28 cellular contexts compared by ENCODE assay signal in the genomic region with DNA sequence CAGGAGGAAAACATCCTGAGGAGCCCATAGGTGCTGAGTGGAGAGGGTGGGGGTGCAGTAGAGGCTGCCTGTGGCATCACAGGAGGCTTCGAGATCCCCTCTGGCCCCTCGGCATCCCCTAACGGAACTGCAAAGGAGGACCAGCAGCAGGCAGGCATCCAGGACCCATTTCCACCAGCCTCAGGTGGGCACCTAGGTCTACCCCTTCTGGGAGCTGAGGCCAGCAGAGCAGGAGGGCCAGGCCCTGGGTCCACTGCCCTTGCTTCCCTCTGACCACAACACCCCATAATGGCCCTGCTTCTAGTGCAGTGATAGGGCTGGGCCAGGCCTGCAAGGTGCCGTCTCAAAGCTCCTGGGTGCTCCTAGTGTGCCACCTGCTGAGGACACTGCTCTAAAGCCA.
"Had no signal": no experiment of that assay in that cellular context is flagged by ENCODE, and none has a peak within 500 bp of the region (broad histone marks: within the 10 kb centered on the region; RNA-seq: fewer than 3 reads in every experiment).

No MANE protein-coding gene starts in this region.

- H3K27ac Mint-ChIP-seq: mesothelial cell of epicardium; naive B cell; nephron; progenitor cell of endocrine pancreas; stimulated activated memory B cell treated with anti-CD40 and anti-IgM and Interleukin-4, amounts not matched to agents 10 μg/mL and 1 μg/mL and 100 μg/mL, for 72 hours; stimulated activated naive CD8-positive, alpha-beta T cell treated with anti-CD3 and anti-CD28 coated beads, Interleukin-15, amount 100 ng/mL, for 72 hours had no signal

- H3K4me3 Mint-ChIP-seq: mesothelial cell of epicardium; nephron; neural crest cell; stimulated activated memory B cell treated with anti-CD40 and anti-IgM and Interleukin-4, amounts not matched to agents 10 μg/mL and 1 μg/mL and 100 μg/mL, for 72 hours; stimulated activated naive CD8-positive, alpha-beta T cell treated with anti-CD3 and anti-CD28 coated beads, Interleukin-15, amount 100 ng/mL, for 72 hours had no signal

- H3K27ac ChIP-seq: left ventricle myocardium inferior, neutrophil, ovary, right atrium auricular region, right lobe of liver, testis, thyroid gland, transverse colon, upper lobe of left lung had no signal

- H3K36me3 ChIP-seq: left ventricle myocardium inferior, neutrophil, ovary, right atrium auricular region, right lobe of liver, thyroid gland, transverse colon, upper lobe of left lung had no signal

- DNase-seq: hypothalamus; left ventricle myocardium inferior; mesendoderm; naive B cell; occipital lobe; ovary; stimulated activated CD4-positive, alpha-beta T cell treated with anti-CD3 and anti-CD28 coated beads, Interleukin-1b, Interleukin-23, amount 100 ng/mL, for 48 hours; stimulated activated CD4-positive, alpha-beta T cell treated with anti-CD3 and anti-CD28 coated beads, Interleukin-2, amount 100 ng/mL, for 48 hours; stimulated activated CD4-positive, alpha-beta T cell treated with anti-CD3 and anti-CD28 coated beads, Interleukin-4, amount 100 ng/mL, for 4 hours; stimulated activated CD8-positive, alpha-beta memory T cell treated with anti-CD3 and anti-CD28 coated beads, Interleukin-4, amount 100 ng/mL, for 48 hours; stimulated activated naive CD4-positive, alpha-beta T cell treated with Interleukin-2 at 50 U/mL for 16 hours; stimulated activated naive CD8-positive, alpha-beta T cell treated with anti-CD3 and anti-CD28 coated beads, Interleukin-15, amount 100 ng/mL, for 72 hours; substantia nigra; testis; thyroid gland; transverse colon; upper lobe of left lung had no signal

- ATAC-seq: right lobe of liver; stimulated activated memory B cell treated with anti-CD40 and anti-IgM and Interleukin-4, amounts not matched to agents 10 μg/mL and 1 μg/mL and 100 μg/mL, for 72 hours; stimulated activated naive CD8-positive, alpha-beta T cell treated with anti-CD3 and anti-CD28 coated beads, Interleukin-15, amount 100 ng/mL, for 72 hours had no signal

- H3K4me3 ChIP-seq: left ventricle myocardium inferior, lung, ovary, right atrium auricular region, right lobe of liver, smooth muscle cell, testis, thyroid gland, transverse colon, upper lobe of left lung had no signal

- H3K36me3 Mint-ChIP-seq: mesothelial cell of epicardium; naive B cell; stimulated activated memory B cell treated with anti-CD40 and anti-IgM and Interleukin-4, amounts not matched to agents 10 μg/mL and 1 μg/mL and 100 μg/mL, for 72 hours had no signal

- H3K4me1 ChIP-seq: left ventricle myocardium inferior, right atrium auricular region, right lobe of liver, testis, thyroid gland, transverse colon, upper lobe of left lung had no signal

- H3K27me3 ChIP-seq: neutrophil, ovary, right atrium auricular region, right lobe of liver, testis, thyroid gland, upper lobe of left lung had no signal

- H3K9me3 ChIP-seq: left ventricle myocardium inferior, neutrophil, ovary, right atrium auricular region, right lobe of liver, testis, thyroid gland, transverse colon, upper lobe of left lung had no signal

- H3K9me3 Mint-ChIP-seq: nephron; stimulated activated naive CD8-positive, alpha-beta T cell treated with anti-CD3 and anti-CD28 coated beads, Interleukin-15, amount 100 ng/mL, for 72 hours had no signal

- FAIRE-seq: urothelium cell line had no signal

- H3K4me1 Mint-ChIP-seq: mesothelial cell of epicardium; naive B cell; nephron; stimulated activated memory B cell treated with anti-CD40 and anti-IgM and Interleukin-4, amounts not matched to agents 10 μg/mL and 1 μg/mL and 100 μg/mL, for 72 hours; stimulated activated naive CD8-positive, alpha-beta T cell treated with anti-CD3 and anti-CD28 coated beads, Interleukin-15, amount 100 ng/mL, for 72 hours had no signal
